Comparison of ENCODE assay signal across 10 cellular contexts in the genomic region with DNA sequence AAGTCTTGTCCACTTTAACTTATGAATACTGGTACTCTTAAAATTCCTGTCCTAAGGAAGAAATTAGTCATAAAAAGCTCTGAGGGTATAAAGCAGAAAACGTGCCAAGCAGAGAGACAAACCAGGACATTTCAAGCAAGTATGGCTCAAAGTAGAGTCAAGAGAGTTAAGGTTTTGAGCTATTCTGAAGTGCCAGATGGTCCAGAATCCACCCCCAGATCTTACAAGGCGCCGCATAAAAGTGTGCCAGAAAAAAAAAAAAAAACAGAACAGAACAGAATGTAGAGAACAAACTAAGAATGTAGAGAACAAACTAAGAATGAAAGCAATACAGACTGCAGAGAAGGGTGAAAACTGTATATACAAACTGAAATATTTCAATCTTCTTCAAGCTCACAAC. TPM values are rescaled to one million over a fixed set of nuclear protein-coding genes. Genes with fewer than 3 reads are reported as not detected.
DNase-seq lines count a peak whose midpoint lies in the region; ATAC-seq and TF ChIP-seq lines count a peak whose summit lies in the region.
"Had no signal": no experiment of that assay in that cellular context is flagged by ENCODE, and none has a peak within 500 bp of the region (broad histone marks: within the 10 kb centered on the region; RNA-seq: fewer than 3 reads in every experiment).

No MANE protein-coding gene starts in this region.

- no peaks in the 10 kb centered on the region for H3K27me3 Mint-ChIP-seq in activated CD8-positive, alpha-beta T cell treated with anti-CD3 and anti-CD28 coated beads for 36 hours
- H3K27me3 Mint-ChIP-seq in activated CD8-positive, alpha-beta T cell treated with anti-CD3 and anti-CD28 coated beads, Interleukin-2, amount 10 ng/mL, durations not matched to agents 7 days and 5 days (ENCODE audit: low read depth) = no peaks in the 10 kb centered on the region

- peak overlapping the region in 1 of 4 donors; percentile 11 for H3K4me3 ChIP-seq in tibial nerve
- H3K4me3 ChIP-seq: upper lobe of left lung had no signal

- ATAC-seq in activated CD8-positive, alpha-beta T cell treated with anti-CD3 and anti-CD28 coated beads for 36 hours = peak; percentile 63
- no peak for ATAC-seq in activated CD8-positive, alpha-beta T cell treated with anti-CD3 and anti-CD28 coated beads, Interleukin-2, amount 10 ng/mL, durations not matched to agents 7 days and 5 days
- ATAC-seq in GM18511 (IDR thresholded peaks at IDR 0.05; ENCODE audit: unreplicated experiment) = no peak

- peak overlapping the region; percentile 67 for H3K27ac Mint-ChIP-seq in activated CD8-positive, alpha-beta T cell treated with anti-CD3 and anti-CD28 coated beads for 36 hours
- H3K27ac Mint-ChIP-seq in activated CD8-positive, alpha-beta T cell treated with anti-CD3 and anti-CD28 coated beads, Interleukin-2, amount 10 ng/mL, durations not matched to agents 7 days and 5 days = no peak overlapping the region

- no peaks in the 10 kb centered on the region for H3K27me3 ChIP-seq in tibial nerve
- H3K27me3 ChIP-seq: upper lobe of left lung had no signal

- peak overlapping the region; percentile 1 for H3K4me3 Mint-ChIP-seq in activated CD8-positive, alpha-beta T cell treated with anti-CD3 and anti-CD28 coated beads for 36 hours
- no peak overlapping the region for H3K4me3 Mint-ChIP-seq in activated CD8-positive, alpha-beta T cell treated with anti-CD3 and anti-CD28 coated beads, Interleukin-2, amount 10 ng/mL, durations not matched to agents 7 days and 5 days

- peaks cover 0 to 57% (median 13%) of the 10 kb centered on the region in 4 donors for H3K4me1 ChIP-seq in tibial nerve

- peaks cover 53% of the 10 kb centered on the region for H3K4me1 Mint-ChIP-seq in activated CD8-positive, alpha-beta T cell treated with anti-CD3 and anti-CD28 coated beads for 36 hours (ENCODE audit: low read depth)
- peaks cover 16% of the 10 kb centered on the region for H3K4me1 Mint-ChIP-seq in activated CD8-positive, alpha-beta T cell treated with anti-CD3 and anti-CD28 coated beads, Interleukin-2, amount 10 ng/mL, durations not matched to agents 7 days and 5 days (ENCODE audit: low read depth)

- POLR2A ChIA-PET in activated CD8-positive, alpha-beta T cell treated with anti-CD3 and anti-CD28 coated beads for 36 hours (lab: Charles Lee) = interaction anchor here (3.3 kb wide), 1 partner anchor 11 kb away, joined by 28 read pairs; a partner anchor contains a TSS
- POLR2A ChIA-PET in activated CD8-positive, alpha-beta T cell treated with anti-CD3 and anti-CD28 coated beads, Interleukin-2, amount 10 ng/mL, durations not matched to agents 7 days and 5 days (lab: Charles Lee) = no interaction called here

- TF ChIP-seq CTCF in activated CD8-positive, alpha-beta T cell treated with anti-CD3 and anti-CD28 coated beads for 36 hours (IDR thresholded peaks at IDR 0.05) = no peak
- no peak for TF ChIP-seq CTCF in tibial nerve (IDR thresholded peaks at IDR 0.05)

- H3K36me3 ChIP-seq in tibial nerve = peaks cover 0 to 22% (median 0%) of the 10 kb centered on the region in 3 donors

- intact Hi-C loops in activated CD8-positive, alpha-beta T cell treated with anti-CD3 and anti-CD28 coated beads for 36 hours (cut with micrococcal nuclease) = no loop called here

- no peaks in the 10 kb centered on the region for H3K9me3 ChIP-seq in tibial nerve
- H3K9me3 ChIP-seq: upper lobe of left lung had no signal

- H3K27ac ChIP-seq in tibial nerve = peak overlapping the region; percentile 11 to 52 (median 22)
- H3K27ac ChIP-seq: C4-2B, upper lobe of left lung had no signal

- H3K9me3 Mint-ChIP-seq in activated CD8-positive, alpha-beta T cell treated with anti-CD3 and anti-CD28 coated beads for 36 hours = no peaks in the 10 kb centered on the region
- no peaks in the 10 kb centered on the region for H3K9me3 Mint-ChIP-seq in activated CD8-positive, alpha-beta T cell treated with anti-CD3 and anti-CD28 coated beads, Interleukin-2, amount 10 ng/mL, durations not matched to agents 7 days and 5 days (ENCODE audit: insufficient read depth)

- TF ChIP-seq POLR2A in tibial nerve (IDR thresholded peaks at IDR 0.05) = no peak

- 10 to 11% methylated on average over 3 of the region's 3 CpGs for WGBS in tibial nerve, 2 donors

- peak in 1 of 2 donors; percentile 29 for TF ChIP-seq EP300 in tibial nerve (IDR thresholded peaks at IDR 0.05)

- CTCF ChIA-PET in activated CD8-positive, alpha-beta T cell treated with anti-CD3 and anti-CD28 coated beads for 36 hours (lab: Charles Lee) = no interaction called here
- CTCF ChIA-PET in activated CD8-positive, alpha-beta T cell treated with anti-CD3 and anti-CD28 coated beads, Interleukin-2, amount 10 ng/mL, durations not matched to agents 7 days and 5 days (lab: Charles Lee) = interaction anchor here (1.2 kb wide), 3 partner anchors 9 to 262 kb away, joined by 3 to 4 read pairs (median 3); no protein-coding TSS in a partner anchor

- peak; percentile 46 for DNase-seq in activated CD8-positive, alpha-beta T cell treated with anti-CD3 and anti-CD28 coated beads for 36 hours
- no peak for DNase-seq in activated CD8-positive, alpha-beta T cell treated with anti-CD3 and anti-CD28 coated beads, Interleukin-2, amount 10 ng/mL, durations not matched to agents 7 days and 5 days
- DNase-seq in OCI-M1 (lab: John Stamatoyannopoulos, UW) (peak; percentile 52), glomerular visceral epithelial cell (ENCODE audit: extremely low spot score) (peak; percentile 29), tibial nerve (ENCODE audit: low spot score in 2 of 2) (no peak), cerebellar nuclear complex (lab: John Stamatoyannopoulos, UW) (no peak)
- no peak for DNase-seq in activated CD4-positive, alpha-beta T cell treated with anti-CD3 and anti-CD28 coated beads, Interleukin-2, amount 50 U/mL, for 4 hours
- DNase-seq: upper lobe of left lung had no signal

- H3K36me3 Mint-ChIP-seq in activated CD8-positive, alpha-beta T cell treated with anti-CD3 and anti-CD28 coated beads for 36 hours (ENCODE audit: low read depth) = peaks cover 21% of the 10 kb centered on the region
- peaks cover 32% of the 10 kb centered on the region for H3K36me3 Mint-ChIP-seq in activated CD8-positive, alpha-beta T cell treated with anti-CD3 and anti-CD28 coated beads, Interleukin-2, amount 10 ng/mL, durations not matched to agents 7 days and 5 days (ENCODE audit: low read depth)

RNA-seq across cellular contexts. Expression of a gene that starts 12.5 kb away (rescaled TPM):
- total RNA-seq in activated CD8-positive, alpha-beta T cell treated with anti-CD3 and anti-CD28 coated beads for 36 hours = 10 to 100 TPM; 56.6 to 63.6 TPM
- total RNA-seq in activated CD8-positive, alpha-beta T cell treated with anti-CD3 and anti-CD28 coated beads, Interleukin-2, amount 10 ng/mL, durations not matched to agents 7 days and 5 days = 10 to 100 TPM; 57.2 to 58.4 TPM
- 100 to 1,000 TPM in 3 of 4 donors, 10 to 100 TPM in 1; 94.8 to 133 (median 125) TPM for total RNA-seq in tibial nerve

Comparison
In these comparisons a context has a peak if more than half of its experiments do, and no peak if none do; other contexts are left out.
1. DNase-seq: peak in activated CD8-positive, alpha-beta T cell treated with anti-CD3 and anti-CD28 coated beads for 36 hours (single experiment), OCI-M1 (single experiment) and glomerular visceral epithelial cell (single experiment); none in activated CD8-positive, alpha-beta T cell treated with anti-CD3 and anti-CD28 coated beads, Interleukin-2, amount 10 ng/mL, durations not matched to agents 7 days and 5 days (single experiment), tibial nerve (0 of 2), cerebellar nuclear complex (0 of 2) and activated CD4-positive, alpha-beta T cell treated with anti-CD3 and anti-CD28 coated beads, Interleukin-2, amount 50 U/mL, for 4 hours (0 of 2).